8 cellular contexts compared by ENCODE assay signal in genomic region chr3:179603831-179604230, GRCh38. TPM values are rescaled to one million over a fixed set of nuclear protein-coding genes. Genes with fewer than 3 reads are reported as not detected.
A peak's percentile ranks its signal among the peaks of the same experiment; 100 is the strongest.
DNase-seq lines count a peak whose midpoint lies in the region; ATAC-seq, FAIRE-seq and TF ChIP-seq lines count a peak whose summit lies in the region.

No MANE protein-coding gene starts in this region.

- peak overlapping the region; percentile 88 for H3K4me2 ChIP-seq in PC-3 (ENCODE audit: low read length)

- H3K27ac ChIP-seq in PC-3 (ENCODE audit: low read length) = peak overlapping the region; percentile 50
- peak overlapping the region; percentile 76 to 82 (median 79) for H3K27ac ChIP-seq in pancreas

- POLR2A ChIA-PET in PC-3 (lab: Charles Lee; ENCODE audit: unreplicated experiment) = no interaction called here

- H3F3A ChIP-seq in PC-3 (ENCODE audit: low read length, unreplicated experiment) = no peaks in the 10 kb centered on the region

- no peaks in the 10 kb centered on the region for H3K27me3 ChIP-seq in PC-3 (ENCODE audit: low read length)
- no peaks in the 10 kb centered on the region for H3K27me3 ChIP-seq in pancreas

- peak overlapping the region; percentile 88 for H2AFZ ChIP-seq in PC-3 (ENCODE audit: low read length)

- BruUV-seq in PC-3 (replicated peaks; lab: Mats Ljungman, UMichigan) = no TSS peak

- no peaks in the 10 kb centered on the region for H4K20me1 ChIP-seq in PC-3 (ENCODE audit: low read length)

- intact Hi-C loops in PC-3 (cut with micrococcal nuclease) = loop anchor here (2.0 kb wide), 2 partner anchors 41 to 49 kb away; partner anchors contain the start of genes ACTL6A and USP13
- intact Hi-C loops in pancreas (cut with DNase I) = no loop called here

- peaks cover 27% of the 10 kb centered on the region for H3K36me3 ChIP-seq in PC-3 (ENCODE audit: low read depth, low read length)
- H3K36me3 ChIP-seq in pancreas = peaks cover 0 to 15% (median 8%) of the 10 kb centered on the region in 3 donors

- H3K9me3 ChIP-seq in PC-3 (ENCODE audit: low read length) (no peaks in the 10 kb centered on the region), pancreas (no peaks in the 10 kb centered on the region)

- WGBS in pancreas, 2 donors = 0% methylated on average over 3 of the region's 3 CpGs

- H3K9ac ChIP-seq in PC-3 (ENCODE audit: low read length) = peak overlapping the region; percentile 91

- peaks cover 13% of the 10 kb centered on the region for H3K4me1 ChIP-seq in PC-3 (ENCODE audit: insufficient read depth, low read length)
- peaks cover 3 to 16% (median 10%) of the 10 kb centered on the region in 3 donors for H3K4me1 ChIP-seq in pancreas

- no peaks in the 10 kb centered on the region for H3K9me2 ChIP-seq in PC-3 (replicated peaks; ENCODE audit: low read length)

- H3K79me2 ChIP-seq in PC-3 (ENCODE audit: low read length) = peaks cover 80% of the 10 kb centered on the region

- DNase-seq in EH (ENCODE audit: low read depth) = peak; percentile 5
- DNase-seq in PC-3 = no peak
- no peak for DNase-seq in epithelial cell of proximal tubule (ENCODE audit: low read depth)
- no peak for DNase-seq in pancreas
- DNase-seq in T1000 (lab: John Stamatoyannopoulos, UW) = no peak
- DNase-seq in stimulated activated CD4-positive, alpha-beta T cell treated with anti-CD3 and anti-CD28 coated beads, Interleukin-2, amount 100 ng/mL, for 24 hours = no peak

- CTCF ChIA-PET in PC-3 (lab: Charles Lee) = no interaction called here

- ATAC-seq in PC-3 (no peak), pancreas (no peak), GM21367 (IDR thresholded peaks at IDR 0.05; ENCODE audit: unreplicated experiment) (no peak), GM18520 (IDR thresholded peaks at IDR 0.05; ENCODE audit: unreplicated experiment) (no peak)

- H3K4me3 ChIP-seq in PC-3 (ENCODE audit: low read length) (peak overlapping the region; percentile 90), epithelial cell of proximal tubule (ENCODE audit: low read depth, low read length) (peak overlapping the region; percentile 68), pancreas (peak overlapping the region; percentile 63 to 83 (median 71))

- no peak for TF ChIP-seq CTCF in PC-3 (conservative IDR thresholded peaks at IDR 0.05; ENCODE audit: low read depth, low read length)
- TF ChIP-seq CTCF in epithelial cell of proximal tubule (conservative IDR thresholded peaks at IDR 0.05; ENCODE audit: low read depth, low read length) = no peak
- no peak for TF ChIP-seq CTCF in pancreas (IDR thresholded peaks at IDR 0.05)

- no peak for FAIRE-seq in pancreas (lab: Jason Lieb, UNC)

RNA-seq across cellular contexts. Expression of gene MRPL47, which starts 0.6 kb away (rescaled TPM):
- total RNA-seq in PC-3 (2014; rRNA removed) = 68.0 and 77.0 TPM in 2 replicates
- 45.4 and 59.3 TPM in 2 replicates for total RNA-seq in epithelial cell of proximal tubule
- 10 to 100 TPM in 3 of 6 donors, 1 to 10 TPM in 3; 5.0 to 13.2 (median 8.9) TPM for total RNA-seq in pancreas
- 10 to 100 TPM; 20.1 to 21.1 TPM for polyA plus RNA-seq in pancreas

RNA-seq across cellular contexts. Expression of gene NDUFB5, which starts 0.8 kb away (rescaled TPM):
- total RNA-seq in PC-3 (2014; rRNA removed) (125 and 126 TPM in 2 replicates), epithelial cell of proximal tubule (82.3 and 103 TPM in 2 replicates), pancreas (10 to 100 TPM; 30.6 to 48.6 (median 43.2) TPM)
- polyA plus RNA-seq in pancreas = 10 to 100 TPM; 43.7 to 52.0 TPM

RNA-seq across cellular contexts. Expression of gene ACTL6A, which starts 41.1 kb away (rescaled TPM):
- total RNA-seq in PC-3 (2014; rRNA removed) (102 and 105 TPM in 2 replicates), epithelial cell of proximal tubule (108 and 134 TPM in 2 replicates), pancreas (10 to 100 TPM; 11.2 to 21.4 (median 16.3) TPM)
- 10 to 100 TPM; 37.9 to 38.1 TPM for polyA plus RNA-seq in pancreas

RNA-seq across cellular contexts. Expression of gene USP13, which starts 49.0 kb away (rescaled TPM):
- 14.8 and 18.0 TPM in 2 replicates for total RNA-seq in PC-3 (2014; rRNA removed)
- 9.3 and 10.3 TPM in 2 replicates for total RNA-seq in epithelial cell of proximal tubule
- 1 to 10 TPM; 4.5 to 6.1 (median 5.1) TPM for total RNA-seq in pancreas
- polyA plus RNA-seq in pancreas = 1 to 10 TPM; 1.1 to 2.3 TPM
